2 cellular contexts compared by ENCODE assay signal in the genomic region with DNA sequence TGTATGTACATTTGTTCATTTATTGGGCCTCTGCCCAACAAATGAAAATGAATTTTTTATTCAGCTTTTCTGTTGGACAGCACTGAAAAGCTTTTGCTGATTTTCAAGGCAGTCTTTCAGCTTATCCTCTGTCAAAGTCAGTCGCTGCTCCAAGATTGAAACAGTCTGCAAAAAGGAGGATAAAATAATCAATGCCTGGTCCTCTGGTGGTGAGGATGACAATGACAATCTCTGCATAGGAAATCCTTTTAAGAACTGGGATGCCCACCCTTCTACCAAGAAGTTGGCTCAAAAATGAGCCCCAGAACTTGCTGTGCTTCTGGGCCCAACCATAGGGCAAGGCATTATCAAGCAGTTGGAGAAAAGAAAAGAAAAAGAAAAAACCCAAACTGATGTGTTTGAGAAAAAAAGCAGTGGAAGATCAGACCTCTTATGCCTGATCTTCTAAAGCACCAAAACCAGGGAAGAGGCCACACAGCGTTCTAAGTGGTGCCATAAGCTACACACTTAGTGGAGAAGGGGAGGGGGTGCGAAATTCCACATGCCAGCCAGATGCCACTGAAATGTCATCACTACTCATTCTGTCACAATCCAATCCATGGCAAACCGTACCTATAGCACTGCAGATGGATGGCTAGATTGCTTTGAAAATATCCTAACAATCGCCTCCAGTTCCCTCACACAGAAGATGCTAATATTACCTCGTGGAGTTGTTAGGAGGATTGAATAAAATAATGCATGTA.
TF ChIP-seq lines count a peak whose summit lies in the region.

No MANE protein-coding gene starts in this region.

TF ChIP-seq in HCT116, 20 proteins besides CTCF, POLR2A, EP300 and RAD21 (continued from another document):
- no peak for TF ChIP-seq EZH2phosphoT487 (IDR thresholded peaks at IDR 0.05; ENCODE audit: borderline replicate concordance)
- no peak for TF ChIP-seq SRF (IDR thresholded peaks at IDR 0.05; ENCODE audit: low read depth)
- TF ChIP-seq SIN3A (IDR thresholded peaks at IDR 0.05; ENCODE audit: low read depth) = no peak
- no peak for TF ChIP-seq ELF1 (IDR thresholded peaks at IDR 0.05; ENCODE audit: borderline replicate concordance, low read depth)
- TF ChIP-seq CEBPB (IDR thresholded peaks at IDR 0.05; ENCODE audit: low read depth) = no peak
- no peak for TF ChIP-seq CBX3 (IDR thresholded peaks at IDR 0.05; ENCODE audit: low read depth)

TF ChIP-seq in GM12891, 5 proteins besides CTCF, POLR2A, EP300 and RAD21 (continued from another document):
- TF ChIP-seq POU2F2 (IDR thresholded peaks at IDR 0.05; ENCODE audit: low read depth, low read length) = no peak
- no peak for TF ChIP-seq POLR2AphosphoS5 (IDR thresholded peaks at IDR 0.05; ENCODE audit: low read depth, low read length)
- no peak for TF ChIP-seq SPI1 (IDR thresholded peaks at IDR 0.05; ENCODE audit: low read depth, low read length)
